13 cellular contexts compared by ENCODE assay signal in the genomic region with DNA sequence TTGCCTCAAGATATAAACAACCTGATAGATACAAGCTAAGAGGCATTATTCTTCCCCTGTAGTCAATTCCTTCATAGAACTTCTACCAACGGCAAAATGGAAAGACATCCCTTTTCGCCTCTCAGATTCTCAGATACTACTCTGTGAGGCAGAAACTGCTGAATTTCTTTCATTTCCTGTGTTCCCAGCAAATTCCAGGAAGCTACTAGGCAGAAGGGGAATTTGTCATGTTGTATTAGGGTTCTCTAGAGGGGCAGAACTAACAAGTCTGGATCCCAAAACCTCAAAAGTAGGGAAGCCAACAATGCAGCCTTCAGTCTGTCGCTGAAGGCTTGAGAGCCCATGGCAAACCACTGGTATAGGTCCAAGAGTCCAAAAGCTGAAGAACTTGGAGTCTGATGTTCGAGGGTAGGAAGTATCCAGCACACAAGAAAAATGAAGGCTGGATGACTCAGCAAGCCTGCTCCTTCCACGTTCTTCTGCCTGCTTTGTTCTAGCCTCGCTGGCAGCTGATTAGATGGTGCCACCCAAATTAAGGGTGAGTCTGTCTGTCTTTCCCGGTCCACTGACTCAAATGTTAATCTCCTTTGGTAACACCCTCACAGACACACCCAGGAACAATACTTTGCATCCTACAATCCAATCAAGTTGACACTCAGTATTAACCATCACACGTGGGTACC. TPM values are rescaled to one million over a fixed set of nuclear protein-coding genes. Genes with fewer than 3 reads are reported as not detected.
A peak's percentile ranks its signal among the peaks of the same experiment; 100 is the strongest.
DNase-seq lines count a peak whose midpoint lies in the region; ATAC-seq and TF ChIP-seq lines count a peak whose summit lies in the region.
"Had no signal": no experiment of that assay in that cellular context is flagged by ENCODE, and none has a peak within 500 bp of the region (broad histone marks: within the 10 kb centered on the region; RNA-seq: fewer than 3 reads in every experiment).

No MANE protein-coding gene starts in this region.

- WGBS in heart left ventricle, 4 donors: 48 to 63% (median 53%) methylated on average over 8 of the region's 8 CpGs
- 83% methylated on average over 7 of the region's 8 CpGs for WGBS in mesenchymal stem cell

- H3K36me3 ChIP-seq in heart left ventricle: no peaks in the 10 kb centered on the region
- no peaks in the 10 kb centered on the region for H3K36me3 ChIP-seq in mesenchymal stem cell (ENCODE audit: control insufficient read depth in 1 of 2, insufficient read depth in 2 of 2, low read depth in 1 of 2, low read length in 2 of 2)
- H3K36me3 ChIP-seq: Peyer's patch had no signal

- H3K4ac ChIP-seq in mesenchymal stem cell (ENCODE audit: low read depth in 1 of 2, low read length in 2 of 2): no peak overlapping the region

- peak overlapping the region in 11 of 12 donors; percentile 21 to 68 (median 43) for H3K27ac ChIP-seq in heart left ventricle
- H3K27ac ChIP-seq in epithelial cell of prostate: peak overlapping the region; percentile 15
- H3K27ac ChIP-seq in mesenchymal stem cell (ENCODE audit: low read length, poor library complexity, severe bottlenecking): no peak overlapping the region
- no peak overlapping the region for H3K27ac ChIP-seq in RWPE1
- H3K27ac ChIP-seq in dorsolateral prefrontal cortex: peak overlapping the region in 1 of 59 donors; percentile 17
- H3K27ac ChIP-seq: Peyer's patch had no signal

- CTCF ChIA-PET in RWPE1 (lab: Yijun Ruan, JAX): no interaction called here

- H3K9me3 ChIP-seq in heart left ventricle (peaks cover 0 to 6% (median 0%) of the 10 kb centered on the region in 12 donors), mesenchymal stem cell (ENCODE audit: control insufficient read depth, low read length) (no peaks in the 10 kb centered on the region)
- H3K9me3 ChIP-seq: Peyer's patch had no signal

- no peak overlapping the region for H3K23ac ChIP-seq in mesenchymal stem cell (ENCODE audit: low read length in 2 of 2)

- DNase-seq in heart left ventricle: no peak
- DNase-seq in Right ventricle myocardium superior: no peak
- no peak for DNase-seq in epithelial cell of prostate (ENCODE audit: low read depth, low spot score)
- no peak for DNase-seq in mesenchymal stem cell
- DNase-seq in RWPE1 (ENCODE audit: low spot score): no peak
- no peak for DNase-seq in dorsolateral prefrontal cortex
- no peak for DNase-seq in AG08395 (ENCODE audit: low spot score)
- no peak for DNase-seq in NCI-H128 (lab: John Stamatoyannopoulos, UW; ENCODE audit: unreplicated experiment)
- DNase-seq: ACHN; activated CD4-positive, alpha-beta T cell treated with anti-CD3 and anti-CD28 coated beads, Interleukin-2, amount 50 U/mL, for 1 hour; Peyer's patch; T-helper 17 cell had no signal

- H2BK5ac ChIP-seq in mesenchymal stem cell (ENCODE audit: low read depth, low read length, poor library complexity, severe bottlenecking): no peak overlapping the region

- POLR2A ChIA-PET in RWPE1 (lab: Yijun Ruan, JAX; ENCODE audit: low non-redundant PET): no interaction called here

- peak overlapping the region; percentile 41 for H4K8ac ChIP-seq in mesenchymal stem cell (ENCODE audit: low read length)

- no peak overlapping the region for H4K91ac ChIP-seq in mesenchymal stem cell (ENCODE audit: low read length)

- peaks cover 0 to 36% (median 9%) of the 10 kb centered on the region in 12 donors for H3K4me1 ChIP-seq in heart left ventricle
- no peaks in the 10 kb centered on the region for H3K4me1 ChIP-seq in mesenchymal stem cell (ENCODE audit: control insufficient read depth, insufficient read depth, low read depth, low read length)
- H3K4me1 ChIP-seq: Peyer's patch had no signal

- H2BK120ac ChIP-seq in mesenchymal stem cell (ENCODE audit: low read depth, low read length): no peak overlapping the region

- no peak overlapping the region for H2BK12ac ChIP-seq in mesenchymal stem cell (ENCODE audit: low read length in 2 of 2)

- no peaks in the 10 kb centered on the region for H3K79me1 ChIP-seq in mesenchymal stem cell (replicated peaks; ENCODE audit: low read length, poor library complexity, severe bottlenecking)

- no peak overlapping the region for H3K14ac ChIP-seq in mesenchymal stem cell (ENCODE audit: low read length in 2 of 2)

- TF ChIP-seq POLR2A in heart left ventricle (IDR thresholded peaks at IDR 0.05): no peak

- no peak overlapping the region for H2AFZ ChIP-seq in mesenchymal stem cell (ENCODE audit: low read depth, low read length)

- TF ChIP-seq CTCF in heart left ventricle (IDR thresholded peaks at IDR 0.05) (no peak), RWPE1 (conservative IDR thresholded peaks at IDR 0.05; ENCODE audit: low read depth) (no peak), dorsolateral prefrontal cortex (IDR thresholded peaks at IDR 0.05 in 54 of 56, conservative IDR thresholded peaks at IDR 0.05 in 2 of 56; ENCODE audit: low read depth in 1 of 56, partially characterized antibody in 56 of 56) (no peak)

- H3K9ac ChIP-seq in mesenchymal stem cell (ENCODE audit: low read length): no peak overlapping the region

- H3K4me2 ChIP-seq in mesenchymal stem cell (ENCODE audit: low read length, poor library complexity, severe bottlenecking): no peak overlapping the region
- H3K4me2 ChIP-seq: smooth muscle cell had no signal

- ATAC-seq in heart left ventricle (peak in 3 of 4 donors; percentile 45 to 67 (median 52)), Right ventricle myocardium superior (ENCODE audit: poor library complexity) (no peak)
- ATAC-seq: T-helper 17 cell had no signal

- no peak overlapping the region for H2BK15ac ChIP-seq in mesenchymal stem cell (ENCODE audit: low read depth, poor library complexity, severe bottlenecking)

- H3K4me3 ChIP-seq in heart left ventricle: peak overlapping the region in 2 of 12 donors; percentile 14 to 22
- no peak overlapping the region for H3K4me3 ChIP-seq in mesenchymal stem cell (ENCODE audit: insufficient read depth in 1 of 2, low read depth in 1 of 2, low read length in 2 of 2)
- H3K4me3 ChIP-seq in dorsolateral prefrontal cortex: no peak overlapping the region
- H3K4me3 ChIP-seq: Peyer's patch, smooth muscle cell had no signal

- H3K18ac ChIP-seq in mesenchymal stem cell (ENCODE audit: low read depth in 1 of 2, low read length in 2 of 2): no peak overlapping the region

- H2AK5ac ChIP-seq in mesenchymal stem cell (ENCODE audit: low read length, severe bottlenecking): no peak overlapping the region

- intact Hi-C loops in heart left ventricle (cut with DNase I): loop anchor here in 1 of 10 donors (1.0 kb wide), 1 partner anchor 14 kb away; no protein-coding TSS in a partner anchor
- intact Hi-C loops in Right ventricle myocardium superior (cut with DNase I): no loop called here
- intact Hi-C loops in dorsolateral prefrontal cortex (cut with DNase I): no loop called here

- H3K27me3 ChIP-seq in heart left ventricle (no peaks in the 10 kb centered on the region), mesenchymal stem cell (ENCODE audit: control insufficient read depth in 1 of 2, insufficient read depth in 1 of 2, low read length in 2 of 2) (no peaks in the 10 kb centered on the region), dorsolateral prefrontal cortex (no peaks in the 10 kb centered on the region)
- H3K27me3 ChIP-seq: Peyer's patch had no signal

RNA-seq across cellular contexts. Expression of gene RNF180, which starts 15.2 kb away (rescaled TPM):
- total RNA-seq in heart left ventricle (10 to 100 TPM; 10.5 to 20.4 (median 13.1) TPM), Right ventricle myocardium superior (12.4 TPM), dorsolateral prefrontal cortex (10 to 100 TPM; 13.2 to 42.6 (median 29.5) TPM)
- 1 to 10 TPM; 2.1 to 2.6 TPM for polyA plus RNA-seq in heart left ventricle
- polyA plus RNA-seq in mesenchymal stem cell (2013, experiment 1 of 2): 0.84 TPM
- polyA plus RNA-seq in mesenchymal stem cell (2013, experiment 2 of 2): 0.96 TPM
- total RNA-seq: T-helper 17 cell had no signal

Comparison
In these comparisons a context has a peak if more than half of its experiments do, and no peak if none do; other contexts are left out.
1. H3K27ac ChIP-seq: peak in heart left ventricle (11 of 12) and epithelial cell of prostate (single experiment); none in mesenchymal stem cell (single experiment) and RWPE1 (single experiment).